Comparison of ENCODE assay signal across 18 cellular contexts in the genomic region with DNA sequence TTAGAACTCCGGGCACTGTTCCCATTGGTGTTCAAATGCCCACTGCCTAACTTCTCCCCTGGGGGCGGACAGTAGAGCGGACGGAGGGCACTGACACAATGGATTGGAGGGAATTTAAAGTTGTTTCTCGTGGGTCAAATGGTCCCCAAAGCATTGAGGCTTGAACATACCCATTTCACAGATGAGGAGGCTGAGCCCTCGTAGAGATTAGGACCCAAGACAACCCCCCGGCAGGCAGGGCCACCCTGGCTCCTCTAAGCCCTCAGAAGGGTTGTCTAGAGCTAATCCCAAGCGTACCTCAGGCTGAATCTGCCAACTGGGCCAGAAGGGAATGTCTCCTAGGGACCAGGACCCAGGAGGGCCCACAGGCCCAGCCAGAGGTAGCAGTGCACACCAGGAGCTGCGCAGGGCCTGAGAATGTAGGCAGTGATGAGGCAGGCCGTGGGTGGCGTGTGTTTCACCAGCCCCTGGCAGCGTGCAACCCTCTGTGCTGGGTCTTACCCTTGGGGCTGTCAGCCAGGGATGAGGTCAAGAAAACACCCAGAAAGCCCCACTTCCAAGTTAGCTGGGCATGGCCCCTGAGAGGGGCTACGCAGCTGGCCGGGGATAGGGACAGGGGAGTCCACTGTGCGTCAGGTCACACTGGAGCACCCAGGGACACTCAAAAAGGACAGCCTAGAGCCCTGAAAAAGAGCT.
"Had no signal": no experiment of that assay in that cellular context is flagged by ENCODE, and none has a peak within 500 bp of the region (broad histone marks: within the 10 kb centered on the region; RNA-seq: fewer than 3 reads in every experiment).

No MANE protein-coding gene starts in this region.

- ATAC-seq: activated CD4-positive, CD25-positive, alpha-beta regulatory T cell treated with anti-CD3 and anti-CD28 coated beads, Interleukin-2, amount 50 U/mL, for 24 hours; activated CD8-positive, alpha-beta T cell treated with anti-CD3 and anti-CD28 coated beads, Interleukin-2, amount 10 ng/mL, durations not matched to agents 7 days and 5 days; body of pancreas; PC-3 had no signal

- H3K27ac ChIP-seq: ascending aorta, body of pancreas had no signal

- H3K27me3 ChIP-seq: ascending aorta, body of pancreas, MG63 had no signal

- DNase-seq: activated CD4-positive, alpha-beta T cell treated with anti-CD3 and anti-CD28 coated beads for 4 hours; activated CD8-positive, alpha-beta memory T cell treated with anti-CD3 and anti-CD28 coated beads, Interleukin-2, amount 50 U/mL, for 48 hours; activated CD8-positive, alpha-beta T cell treated with anti-CD3 and anti-CD28 coated beads, Interleukin-2, amount 10 ng/mL, durations not matched to agents 7 days and 5 days; activated naive CD4-positive, alpha-beta T cell treated with anti-CD3 and anti-CD28 coated beads, Interleukin-2, amount 50 U/mL, for 16 hours; activated T-cell treated with anti-CD3 and anti-CD28 coated beads, Interleukin-2, amount 50 U/mL, for 1 hour; body of pancreas; MG63; NCI-H1105 treated with DMSO at 0.1 percent for 48 hours; NCI-H1436 treated with DMSO at 0.1 percent for 48 hours; NCI-H187; NCI-H2081; NCI-H510A treated with DMSO at 0.1 percent for 48 hours; NCI-H69; NK-92 treated with Interleukin-12 subunit alpha and Interleukin-12 subunit beta, amount 100 ng/mL, for 24 hours; PC-3; SHP77 treated with DMSO at 0.1 percent for 48 hours had no signal

- H3K4me3 ChIP-seq: ascending aorta, body of pancreas, MG63 had no signal

- H3K9me3 ChIP-seq: ascending aorta, body of pancreas, MG63 had no signal
